Comparison of ENCODE assay signal across 13 cellular contexts in the genomic region with DNA sequence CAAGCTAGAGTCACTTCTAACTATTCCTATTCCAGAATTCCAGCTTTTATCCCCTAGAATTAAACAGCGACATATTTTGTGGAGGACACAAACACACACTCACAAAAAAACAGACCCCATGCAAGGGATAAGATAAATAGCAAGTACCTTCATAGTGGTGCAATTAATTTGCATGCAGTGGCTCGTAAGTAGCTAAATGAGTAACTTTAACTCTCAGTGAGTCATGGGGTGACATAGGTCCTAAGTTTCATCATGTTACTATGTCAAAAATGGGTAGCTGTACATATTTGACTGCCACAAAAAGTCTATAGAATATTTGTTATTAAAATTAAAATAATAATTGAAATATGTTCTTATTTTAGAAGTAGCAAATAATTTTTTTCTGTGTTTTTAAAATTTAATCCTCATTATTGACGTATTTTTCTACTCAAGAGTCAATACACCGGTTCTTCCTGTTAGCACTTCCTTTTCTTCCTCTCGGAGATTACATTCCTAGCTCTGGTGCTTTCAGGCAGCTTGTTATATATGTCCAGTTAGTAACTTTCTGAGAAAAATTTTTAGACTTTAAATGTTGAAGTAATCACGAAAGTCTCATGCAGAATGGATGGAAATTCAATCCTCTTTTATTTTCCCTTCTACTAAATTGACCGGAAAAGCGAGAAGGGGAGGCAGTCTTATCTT.
DNase-seq lines count a peak whose midpoint lies in the region; ATAC-seq, FAIRE-seq and TF ChIP-seq lines count a peak whose summit lies in the region.
"Had no signal": no experiment of that assay in that cellular context is flagged by ENCODE, and none has a peak within 500 bp of the region (broad histone marks: within the 10 kb centered on the region; RNA-seq: fewer than 3 reads in every experiment).

No MANE protein-coding gene starts in this region.

- POLR2A ChIA-PET in GM12878 (lab: Charles Lee): no interaction called here

- H4K20me1 ChIP-seq in GM12878 (ENCODE audit: control insufficient read depth, insufficient read depth): no peaks in the 10 kb centered on the region

- H3K4ac ChIP-seq in mesendoderm (ENCODE audit: low read depth, low read length): no peak overlapping the region

- intact Hi-C loops in GM12878 (cut with micrococcal nuclease; ENCODE audit: unreplicated experiment) (no loop called here), gastrocnemius medialis (cut with DNase I; ENCODE audit: low total_unique reads) (no loop called here)

- no TSS peak for BruUV-seq in GM12878 (replicated peaks; lab: Mats Ljungman, UMichigan)

- TF ChIP-seq CTCF in GM12878 (IDR thresholded peaks at IDR 0.05 in 2 of 3, conservative IDR thresholded peaks at IDR 0.05 in 1 of 3; ENCODE audit: control insufficient read depth in 2 of 3, extremely low read depth in 1 of 3, insufficient read depth in 1 of 3, low read depth in 3 of 3, low read length in 3 of 3) (no peak), GM13977 (IDR thresholded peaks at IDR 0.05; ENCODE audit: extremely low read depth, insufficient read depth, missing control alignments) (no peak), gastrocnemius medialis (IDR thresholded peaks at IDR 0.05 in 4 of 5, conservative IDR thresholded peaks at IDR 0.05 in 1 of 5) (no peak)

- no peak overlapping the region for H3K18ac ChIP-seq in mesendoderm (ENCODE audit: low read length)

- 27% methylated on average over 8 of the region's 8 CpGs for WGBS in GM12878 (ENCODE audit: insufficient coverage, insufficient replicate concordance, low lambda C conversion rate, missing lambda C conversion rate)
- no CpG with 5 or more reads among the region's 8 CpGs for WGBS in mesendoderm (ENCODE audit: extremely low coverage, insufficient coverage, low lambda C conversion rate)

- no peak overlapping the region for H2AK5ac ChIP-seq in mesendoderm (ENCODE audit: low read length)

- no peak for DNase-seq in GM12878 (ENCODE audit: low read depth, low spot score)
- DNase-seq in GM13977 (ENCODE audit: low spot score): no peak
- no peak for DNase-seq in GDM1 (lab: John Stamatoyannopoulos, UW)
- DNase-seq in mesendoderm: no peak
- no peak for DNase-seq in gastrocnemius medialis
- DNase-seq: amygdala; NCI-H1930; SK-N-SH; stimulated activated CD4-positive, alpha-beta T cell treated with anti-CD3 and anti-CD28 coated beads, Interleukin-4, amount 100 ng/mL, for 4 hours had no signal

- H3K79me1 ChIP-seq in mesendoderm (ENCODE audit: low read length): no peaks in the 10 kb centered on the region

- H3K9me3 ChIP-seq in GM12878 (replicated peaks; ENCODE audit: control insufficient read depth, insufficient read depth, low read length) (no peaks in the 10 kb centered on the region), gastrocnemius medialis (no peaks in the 10 kb centered on the region)
- H3K9me3 ChIP-seq: SK-N-SH had no signal

- TF ChIP-seq POLR2A in GM12878 (IDR thresholded peaks at IDR 0.05; ENCODE audit: low read depth, low read length): no peak
- no peak for TF ChIP-seq POLR2A in gastrocnemius medialis (IDR thresholded peaks at IDR 0.05)

- H3K56ac ChIP-seq in mesendoderm (ENCODE audit: low read length): no peak overlapping the region

- no peak overlapping the region for H2BK15ac ChIP-seq in mesendoderm (replicated peaks; ENCODE audit: low read depth)

- no peak overlapping the region for H3K23ac ChIP-seq in mesendoderm (ENCODE audit: low read length)

- no peak overlapping the region for H3K9ac ChIP-seq in GM12878 (ENCODE audit: control insufficient read depth, insufficient read depth, low read length)
- H3K9ac ChIP-seq in mesendoderm (ENCODE audit: low read length): no peak overlapping the region
- H3K9ac ChIP-seq: SK-N-SH had no signal

- H3K36me3 ChIP-seq in GM12878 (ENCODE audit: control insufficient read depth in 2 of 2, insufficient read depth in 2 of 2, low read length in 1 of 2) (no peaks in the 10 kb centered on the region), mesendoderm (ENCODE audit: control insufficient read depth, insufficient read depth, low read length) (no peaks in the 10 kb centered on the region), gastrocnemius medialis (no peaks in the 10 kb centered on the region)

- SMC1A ChIA-PET in GM12878 (lab: Charles Lee; ENCODE audit: uncharacterized antibody, unreplicated experiment): interaction anchor here (0.6 to 1.3 kb wide), 5 partner anchors 12 to 536 kb away, joined by 3 read pairs; no protein-coding TSS in a partner anchor

- H4K5ac ChIP-seq in mesendoderm (ENCODE audit: low read length): no peak overlapping the region

- no peak overlapping the region for H2BK5ac ChIP-seq in mesendoderm (ENCODE audit: low read length)

- FAIRE-seq in GM12878 (lab: Jason Lieb, UNC): no peak
- FAIRE-seq: keratinocyte had no signal

- no peak overlapping the region for H2BK120ac ChIP-seq in mesendoderm (ENCODE audit: low read depth, low read length)

- H4K8ac ChIP-seq in mesendoderm (ENCODE audit: low read depth, low read length): no peak overlapping the region

- H3K27ac ChIP-seq in GM12878 (ENCODE audit: control insufficient read depth, insufficient read depth) (no peak overlapping the region), mesendoderm (ENCODE audit: low read depth, low read length) (no peak overlapping the region), gastrocnemius medialis (no peak overlapping the region)

- RAD21 ChIA-PET in GM12878 (lab: Charles Lee; ENCODE audit: unreplicated experiment): no interaction called here

- H3K4me2 ChIP-seq in GM12878 (ENCODE audit: control insufficient read depth, insufficient read depth): no peak overlapping the region
- H3K4me2 ChIP-seq in mesendoderm (ENCODE audit: low read length): no peak overlapping the region
- H3K4me2 ChIP-seq: SK-N-SH had no signal

- ATAC-seq in GM18867 (IDR thresholded peaks at IDR 0.05; ENCODE audit: unreplicated experiment): peak; percentile 99
- peak; percentile 99 for ATAC-seq in GM21526 (IDR thresholded peaks at IDR 0.05; ENCODE audit: low FRiP score, unreplicated experiment)
- ATAC-seq in HG03139 (IDR thresholded peaks at IDR 0.05; ENCODE audit: unreplicated experiment): peak; percentile 87
- ATAC-seq in GM12878: peak; percentile 39; the same call in 2 of the 3 replicates
- ATAC-seq in gastrocnemius medialis: no peak

- no peak overlapping the region for H3K4me3 ChIP-seq in GM12878
- H3K4me3 ChIP-seq in mesendoderm (ENCODE audit: low read length): no peak overlapping the region
- no peak overlapping the region for H3K4me3 ChIP-seq in gastrocnemius medialis

- no peak overlapping the region for H2AFZ ChIP-seq in GM12878 (ENCODE audit: control insufficient read depth, low read depth, low read length)

- CTCF ChIA-PET in GM12878 (lab: Yijun Ruan, JAX): interaction anchor here (0.7 to 1.1 kb wide), 3 partner anchors 13 to 121 kb away, joined by 3 to 5 read pairs (median 3); no protein-coding TSS in a partner anchor

- H3K4me1 ChIP-seq in GM12878 (ENCODE audit: control insufficient read depth, insufficient read depth, low read length) (no peaks in the 10 kb centered on the region), mesendoderm (ENCODE audit: control insufficient read depth, low read depth, low read length) (no peaks in the 10 kb centered on the region), gastrocnemius medialis (no peaks in the 10 kb centered on the region)

- H3K79me2 ChIP-seq in GM12878 (ENCODE audit: control insufficient read depth, insufficient read depth, low read length) (no peaks in the 10 kb centered on the region), mesendoderm (ENCODE audit: control insufficient read depth, insufficient read depth, low read length) (no peaks in the 10 kb centered on the region)

- no peak for TF ChIP-seq RAD21 in GM12878 (IDR thresholded peaks at IDR 0.05; ENCODE audit: insufficient read depth, low read depth, low read length)

- in situ Hi-C loops in GM12878 (cut with MboI): no loop called here
- in situ Hi-C loops in GM13977 (cut with MboI; ENCODE audit: low pct_unique_long_range_greater_than_20kb, low sequenced_read_pairs, unreplicated experiment): no loop called here
- in situ Hi-C loops in gastrocnemius medialis (cut with MboI; ENCODE audit: low sequenced_read_pairs in 4 of 4): no loop called here

- no peaks in the 10 kb centered on the region for H3K27me3 ChIP-seq in GM12878 (replicated peaks in 1 of 2; ENCODE audit: control insufficient read depth in 2 of 2, insufficient read depth in 2 of 2, low read length in 1 of 2)
- H3K27me3 ChIP-seq in mesendoderm (ENCODE audit: insufficient read depth, low read length, poor library complexity): no peaks in the 10 kb centered on the region
- H3K27me3 ChIP-seq in gastrocnemius medialis: no peaks in the 10 kb centered on the region

- no peak for TF ChIP-seq EP300 in GM12878 (IDR thresholded peaks at IDR 0.05; ENCODE audit: borderline replicate concordance in 1 of 2, control insufficient read depth in 1 of 2, low read depth in 2 of 2, low read length in 2 of 2)

TF ChIP-seq in GM12878, 131 proteins besides CTCF, POLR2A, EP300 and RAD21:
- no peak for TF ChIP-seq CHD4 (IDR thresholded peaks at IDR 0.05)
- TF ChIP-seq TBL1XR1 (IDR thresholded peaks at IDR 0.05; ENCODE audit: low read depth, low read length): no peak
- TF ChIP-seq SIX5 (IDR thresholded peaks at IDR 0.05; ENCODE audit: low read depth, low read length, severe bottlenecking): no peak
- no peak for TF ChIP-seq SREBF2 (IDR thresholded peaks at IDR 0.05; ENCODE audit: low read length)
- no peak for TF ChIP-seq SMC3 (IDR thresholded peaks at IDR 0.05; ENCODE audit: borderline replicate concordance, low read length)
- TF ChIP-seq ZNF384 (IDR thresholded peaks at IDR 0.05; ENCODE audit: borderline replicate concordance, low read depth, low read length): no peak

Comparison
In these comparisons a context has a peak if more than half of its experiments do, and no peak if none do; other contexts are left out.
1. ATAC-seq: peak in GM18867 (single experiment), GM21526 (single experiment), HG03139 (single experiment) and GM12878 (single experiment); none in gastrocnemius medialis (0 of 2).